1 cellular context compared by ENCODE assay signal in the genomic region with DNA sequence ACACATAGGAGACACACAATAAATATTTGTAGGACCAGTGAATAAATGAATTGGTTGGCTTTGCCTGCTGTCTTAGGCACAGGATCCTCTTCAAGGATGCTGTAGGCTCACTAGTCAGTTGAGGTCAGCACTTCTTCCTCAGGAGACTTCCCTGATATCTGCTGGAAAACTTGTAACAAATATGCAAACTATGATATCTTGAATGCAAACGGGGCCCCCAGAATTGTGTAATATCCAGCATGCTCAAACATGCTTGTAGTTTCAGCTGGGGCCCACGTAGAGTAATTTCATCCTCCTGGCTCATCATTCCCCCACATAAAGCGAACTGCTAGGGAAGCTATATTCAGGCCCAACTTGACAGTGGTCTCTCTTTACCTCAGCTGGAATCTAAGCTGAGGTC.
A peak's percentile ranks its signal among the peaks of the same experiment; 100 is the strongest.
TF ChIP-seq lines count a peak whose summit lies in the region.

No MANE protein-coding gene starts in this region.

TF ChIP-seq in IMR-90, 13 proteins besides CTCF, POLR2A, EP300 and RAD21:
- TF ChIP-seq MAFK (IDR thresholded peaks at IDR 0.05; ENCODE audit: low read depth, low read length): no peak
- TF ChIP-seq CEBPB (IDR thresholded peaks at IDR 0.05; ENCODE audit: low read depth, low read length): peak; percentile 76
